Comparison of ENCODE assay signal across 1 cellular context in genomic region chr3:25381083-25381482, GRCh38.
TF ChIP-seq lines count a peak whose summit lies in the region.

No MANE protein-coding gene starts in this region.

TF ChIP-seq in GM23338, 12 proteins besides CTCF, POLR2A, EP300 and RAD21 (continued from another document):
- TF ChIP-seq ZNF462 (CRISPR knock-in tag; IDR thresholded peaks at IDR 0.05), result no peak
- no peak for TF ChIP-seq ZNF114 (CRISPR knock-in tag; IDR thresholded peaks at IDR 0.05)
- no peak for TF ChIP-seq ZNF331 (CRISPR knock-in tag; IDR thresholded peaks at IDR 0.05; ENCODE audit: low read depth)
- TF ChIP-seq POLR2AphosphoS5 (IDR thresholded peaks at IDR 0.05; ENCODE audit: low read depth), result no peak
- no peak for TF ChIP-seq NANOG (IDR thresholded peaks at IDR 0.05; ENCODE audit: borderline replicate concordance)
- TF ChIP-seq STAT1 (IDR thresholded peaks at IDR 0.05; ENCODE audit: unreplicated experiment), result no peak
- no peak for TF ChIP-seq ETS1 (IDR thresholded peaks at IDR 0.05)
- no peak for TF ChIP-seq EZH2 (IDR thresholded peaks at IDR 0.05; ENCODE audit: low read depth, unreplicated experiment)
- TF ChIP-seq JUNB (IDR thresholded peaks at IDR 0.05; ENCODE audit: unreplicated experiment), result no peak
